ENCODE assay signal across 12 cellular contexts in genomic region chr12:52975204-52975603, GRCh38. TPM values are rescaled to one million over a fixed set of nuclear protein-coding genes. Genes with fewer than 3 reads are reported as not detected.
DNase-seq lines count a peak whose midpoint lies in the region; ATAC-seq, FAIRE-seq and TF ChIP-seq lines count a peak whose summit lies in the region.
"Had no signal": no experiment of that assay in that cellular context is flagged by ENCODE, and none has a peak within 500 bp of the region (broad histone marks: within the 10 kb centered on the region; RNA-seq: fewer than 3 reads in every experiment).

No MANE protein-coding gene starts in this region.

- no peak for TF ChIP-seq CTCF in endothelial cell of umbilical vein (IDR thresholded peaks at IDR 0.05; ENCODE audit: extremely low read depth in 1 of 2, insufficient read depth in 1 of 2, low read depth in 1 of 2, low read length in 2 of 2)
- no peak for TF ChIP-seq CTCF in mucosa of descending colon (IDR thresholded peaks at IDR 0.05)
- no peak for TF ChIP-seq CTCF in esophagus squamous epithelium (IDR thresholded peaks at IDR 0.05)

- H2AFZ ChIP-seq in endothelial cell of umbilical vein (ENCODE audit: low read depth, low read length), result peak overlapping the region; percentile 40

- no peak overlapping the region for H3K4me3 ChIP-seq in NT2/D1 (ENCODE audit: insufficient read length, low read depth)
- no peak overlapping the region for H3K4me3 ChIP-seq in endothelial cell of umbilical vein (replicated peaks in 1 of 3; ENCODE audit: insufficient read depth in 1 of 3, low read depth in 1 of 3, low read length in 3 of 3)
- H3K4me3 ChIP-seq in mucosa of descending colon, result no peak overlapping the region
- no peak overlapping the region for H3K4me3 ChIP-seq in esophagus squamous epithelium

- H3K27me3 ChIP-seq in NT2/D1 (ENCODE audit: insufficient read depth, insufficient read length) (no peaks in the 10 kb centered on the region), endothelial cell of umbilical vein (ENCODE audit: control insufficient read depth in 2 of 2, insufficient read depth in 2 of 2, low read length in 2 of 2) (no peaks in the 10 kb centered on the region), esophagus squamous epithelium (peaks cover 0 to 39% (median 0%) of the 10 kb centered on the region in 4 donors)

- H3K4me1 ChIP-seq in NT2/D1 (ENCODE audit: insufficient read depth, insufficient read length) (peaks cover 35% of the 10 kb centered on the region), endothelial cell of umbilical vein (ENCODE audit: control insufficient read depth, extremely low read depth, insufficient read depth, low read length) (peaks cover 5% of the 10 kb centered on the region), mucosa of descending colon (ENCODE audit: low read depth) (peaks cover 15% of the 10 kb centered on the region), esophagus squamous epithelium (peaks cover 0 to 15% (median 5%) of the 10 kb centered on the region in 3 donors)

- no peaks in the 10 kb centered on the region for H3K79me2 ChIP-seq in endothelial cell of umbilical vein (ENCODE audit: control insufficient read depth, insufficient read depth, low read length)

- FAIRE-seq in endothelial cell of umbilical vein (lab: Jason Lieb, UNC), result no peak
- FAIRE-seq: bronchial epithelial cell had no signal

- no peak overlapping the region for H3K4me2 ChIP-seq in endothelial cell of umbilical vein (ENCODE audit: insufficient read depth, low read length)

- no peak for TF ChIP-seq POLR2A in endothelial cell of umbilical vein (IDR thresholded peaks at IDR 0.05; ENCODE audit: low read depth, low read length)
- TF ChIP-seq POLR2A in esophagus squamous epithelium (IDR thresholded peaks at IDR 0.05), result no peak

- H3K9ac ChIP-seq in NT2/D1 (ENCODE audit: insufficient read length, low read depth) (peak overlapping the region; percentile 53), endothelial cell of umbilical vein (replicated peaks; ENCODE audit: extremely low read depth, insufficient read depth, low read length) (no peak overlapping the region)

- intact Hi-C loops in endothelial cell of umbilical vein (cut with micrococcal nuclease), result no loop called here
- intact Hi-C loops in mucosa of descending colon (cut with DNase I, micrococcal nuclease), result loop anchor here in 1 of 2 donors (5.0 kb wide), 1 partner anchor 88 kb away; no protein-coding TSS in a partner anchor
- intact Hi-C loops in esophagus squamous epithelium (cut with DNase I), result loop anchor here (10.0 kb wide), 1 partner anchor 820 kb away; no protein-coding TSS in a partner anchor

- BruUV-seq in endothelial cell of umbilical vein (replicated peaks; lab: Mats Ljungman, UMichigan), result no TSS peak

- no peaks in the 10 kb centered on the region for H3K9me1 ChIP-seq in endothelial cell of umbilical vein (replicated peaks; ENCODE audit: control insufficient read depth, extremely low read depth, insufficient read depth, low read length)

- ATAC-seq in mucosa of descending colon (peak; percentile 12), GM21381 (IDR thresholded peaks at IDR 0.05; ENCODE audit: unreplicated experiment) (no peak)

- POLR2A ChIA-PET in endothelial cell of umbilical vein (lab: Charles Lee), result no interaction called here

- DNase-seq in EL (peak; percentile 57), NT2/D1 (ENCODE audit: low read depth, low spot score) (no peak), endothelial cell of umbilical vein (ENCODE audit: low read depth, low spot score) (no peak), mucosa of descending colon (no peak), DMS114 treated with DMSO at 0.1 percent for 48 hours (lab: John Stamatoyannopoulos, UW; ENCODE audit: unreplicated experiment) (no peak), esophagus squamous epithelium (lab: John Stamatoyannopoulos, UW) (no peak)
- no peak for DNase-seq in stimulated activated CD4-positive, alpha-beta T cell treated with anti-CD3 and anti-CD28 coated beads, Interleukin-2, amount 100 ng/mL, for 24 hours
- DNase-seq: activated CD4-positive, alpha-beta T cell treated with anti-CD3 and anti-CD28 coated beads, Interleukin-2, amount 50 U/mL, for 4 hours; OCI-M1; stimulated activated naive CD4-positive, alpha-beta T cell treated with Interleukin-2 at 50 U/mL for 16 hours had no signal

- 63% methylated on average over 2 of the region's 3 CpGs; no CpG with 5 or more reads in 1 of the 2 donors for WGBS in esophagus squamous epithelium, 2 donors

- CTCF ChIA-PET in endothelial cell of umbilical vein (lab: Charles Lee), result interaction anchor here (1.0 to 2.0 kb wide), 2 partner anchors 90 to 96 kb away, joined by 3 to 25 read pairs; no protein-coding TSS in a partner anchor

- no peaks in the 10 kb centered on the region for H4K20me1 ChIP-seq in endothelial cell of umbilical vein (replicated peaks; ENCODE audit: control insufficient read depth, extremely low read depth, insufficient read depth, low read length)

- no peaks in the 10 kb centered on the region for H3K36me3 ChIP-seq in NT2/D1 (ENCODE audit: insufficient read depth, insufficient read length, low read length)
- no peaks in the 10 kb centered on the region for H3K36me3 ChIP-seq in endothelial cell of umbilical vein (ENCODE audit: control insufficient read depth in 2 of 2, extremely low read depth in 1 of 2, insufficient read depth in 2 of 2, low read length in 2 of 2)
- H3K36me3 ChIP-seq in mucosa of descending colon (ENCODE audit: low read depth), result no peaks in the 10 kb centered on the region
- H3K36me3 ChIP-seq in esophagus squamous epithelium, result no peaks in the 10 kb centered on the region

- dilution Hi-C loops in endothelial cell of umbilical vein (cut with MboI; ENCODE audit: extremely low pct_ligation_motif_present, low sequenced_read_pairs), result loop anchor here (25.0 kb wide), 1 partner anchor 88 kb away; no protein-coding TSS in a partner anchor

- H3K9me3 ChIP-seq in NT2/D1 (ENCODE audit: insufficient read depth, low read length) (no peaks in the 10 kb centered on the region), endothelial cell of umbilical vein (replicated peaks; ENCODE audit: control insufficient read depth, insufficient read depth, low read length) (no peaks in the 10 kb centered on the region), mucosa of descending colon (no peaks in the 10 kb centered on the region), esophagus squamous epithelium (no peaks in the 10 kb centered on the region)

- H3K27ac ChIP-seq in endothelial cell of umbilical vein (ENCODE audit: insufficient read depth, low read depth, low read length) (no peak overlapping the region), esophagus squamous epithelium (peak overlapping the region in 1 of 4 donors; percentile 44)

TF ChIP-seq in endothelial cell of umbilical vein, 7 proteins besides CTCF, POLR2A, EP300 and RAD21:
- TF ChIP-seq FOS (IDR thresholded peaks at IDR 0.05; ENCODE audit: borderline replicate concordance, insufficient read depth, low read length), result no peak
- TF ChIP-seq POLR2AphosphoS5 (IDR thresholded peaks at IDR 0.05; ENCODE audit: insufficient read depth, low read depth, low read length), result no peak
- TF ChIP-seq MYC (IDR thresholded peaks at IDR 0.05; ENCODE audit: low read depth, low read length), result no peak
- TF ChIP-seq, protein P1, sequence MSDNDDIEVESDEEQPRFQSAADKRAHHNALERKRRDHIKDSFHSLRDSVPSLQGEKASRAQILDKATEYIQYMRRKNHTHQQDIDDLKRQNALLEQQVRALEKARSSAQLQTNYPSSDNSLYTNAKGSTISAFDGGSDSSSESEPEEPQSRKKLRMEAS (IDR thresholded peaks at IDR 0.05; ENCODE audit: insufficient read depth, insufficient read length), result no peak
- no peak for TF ChIP-seq JUN (IDR thresholded peaks at IDR 0.05; ENCODE audit: borderline replicate concordance, insufficient read depth, insufficient read length, low read depth)
- TF ChIP-seq EZH2 (IDR thresholded peaks at IDR 0.05; ENCODE audit: borderline replicate concordance, low read depth, low read length, severe bottlenecking), result no peak
- TF ChIP-seq GATA2 (IDR thresholded peaks at IDR 0.05; ENCODE audit: insufficient read depth, insufficient read length, low read depth, low read length), result no peak

RNA-seq across cellular contexts. Expression of gene KRT18, which starts 26.3 kb away (rescaled TPM):
- total RNA-seq in endothelial cell of umbilical vein (233 and 235 TPM in 2 replicates), mucosa of descending colon (1,000 to 10,000 TPM in 1 of 3 donors, 100 to 1,000 TPM in 2; 296 to 1,063 (median 953) TPM), esophagus squamous epithelium (100 to 1,000 TPM; 141 to 169 (median 153) TPM)
- 178 and 216 TPM in 2 replicates for polyA plus RNA-seq in endothelial cell of umbilical vein
- 279 and 287 TPM in 2 replicates for polyA plus RNA-seq in endothelial cell of umbilical vein (2011; cell fraction: cytosol; rRNA removed)
- polyA plus RNA-seq in endothelial cell of umbilical vein (2011; cell fraction: nucleus; rRNA removed), result 212 and 213 TPM in 2 replicates
- polyA plus RNA-seq in endothelial cell of umbilical vein (2012), result 236 and 321 TPM in 2 replicates
- 162 and 170 TPM in 2 replicates for polyA minus RNA-seq in endothelial cell of umbilical vein
- polyA minus RNA-seq in endothelial cell of umbilical vein (2011; cell fraction: cytosol; rRNA and poly(A)+ RNA removed), result 537 TPM
- polyA minus RNA-seq in endothelial cell of umbilical vein (2011; cell fraction: nucleus; rRNA and poly(A)+ RNA removed), result 50.7 and 51.4 TPM in 2 replicates

RNA-seq across cellular contexts. Expression of gene EIF4B, which starts 31.1 kb away (rescaled TPM):
- total RNA-seq in endothelial cell of umbilical vein (372 and 382 TPM in 2 replicates), mucosa of descending colon (100 to 1,000 TPM; 341 to 535 (median 345) TPM), esophagus squamous epithelium (100 to 1,000 TPM; 225 to 571 (median 372) TPM)
- 169 and 233 TPM in 2 replicates for polyA plus RNA-seq in endothelial cell of umbilical vein
- 339 and 375 TPM in 2 replicates for polyA plus RNA-seq in endothelial cell of umbilical vein (2011; cell fraction: cytosol; rRNA removed)
- polyA plus RNA-seq in endothelial cell of umbilical vein (2011; cell fraction: nucleus; rRNA removed), result 236 and 267 TPM in 2 replicates
- polyA plus RNA-seq in endothelial cell of umbilical vein (2012), result 268 and 415 TPM in 2 replicates
- polyA minus RNA-seq in endothelial cell of umbilical vein, result 718 and 745 TPM in 2 replicates
- polyA minus RNA-seq in endothelial cell of umbilical vein (2011; cell fraction: cytosol; rRNA and poly(A)+ RNA removed), result 585 TPM
- 147 and 171 TPM in 2 replicates for polyA minus RNA-seq in endothelial cell of umbilical vein (2011; cell fraction: nucleus; rRNA and poly(A)+ RNA removed)
